ENCODE assay signal across 8 cellular contexts in genomic region chr3:20186600-20187004, GRCh38.
DNase-seq lines count a peak whose midpoint lies in the region; ATAC-seq and TF ChIP-seq lines count a peak whose summit lies in the region.

No MANE protein-coding gene starts in this region.

- H3K4me3 ChIP-seq in cardiac fibroblast (replicated peaks in 1 of 2; ENCODE audit: low read depth in 2 of 2, low read length in 2 of 2) (peak overlapping the region; percentile 83 to 99), muscle layer of colon (ENCODE audit: low read depth in 1 of 2, low read length in 2 of 2) (peak overlapping the region; percentile 45 to 89)

- H3K27ac ChIP-seq in muscle layer of colon (ENCODE audit: low read depth, low read length), result peak overlapping the region; percentile 85

- ATAC-seq in HG03354 (IDR thresholded peaks at IDR 0.05; ENCODE audit: poor library complexity, severe bottlenecking, unreplicated experiment) (peak; percentile 17), GM19328 (IDR thresholded peaks at IDR 0.05; ENCODE audit: unreplicated experiment) (no peak)

- TF ChIP-seq CTCF in cardiac fibroblast (IDR thresholded peaks at IDR 0.05; ENCODE audit: low read depth, low read length), result no peak

- H3K4me1 ChIP-seq in muscle layer of colon (ENCODE audit: insufficient read depth, low read length), result peaks cover 4% of the 10 kb centered on the region

- H3K27me3 ChIP-seq in muscle layer of colon (ENCODE audit: control insufficient read depth in 1 of 2, insufficient read depth in 2 of 2, low read length in 2 of 2), result no peaks in the 10 kb centered on the region

- H3K9ac ChIP-seq in muscle layer of colon (ENCODE audit: low read length), result peak overlapping the region; percentile 90

- H3K36me3 ChIP-seq in muscle layer of colon (ENCODE audit: insufficient read depth, low read length), result no peaks in the 10 kb centered on the region

- H3K9me3 ChIP-seq in muscle layer of colon (ENCODE audit: low read length), result no peaks in the 10 kb centered on the region

- DNase-seq in DMS 273 (lab: John Stamatoyannopoulos, UW; ENCODE audit: unreplicated experiment) (peak; percentile 22), DMS 273 treated with DMSO at 0.1 percent for 48 hours (lab: John Stamatoyannopoulos, UW) (no peak), cardiac fibroblast (ENCODE audit: low read depth in 2 of 2) (no peak), NCI-H2171 treated with DMSO at 0.1 percent for 48 hours (lab: John Stamatoyannopoulos, UW) (no peak), activated gamma-delta T cell treated with Interleukin-2 at 50 U/mL for 16 hours (no peak)
